In genomic region chr2:174575124-174575776, GRCh38 we compare ENCODE assay signal across 20 cellular contexts. TPM values are rescaled to one million over a fixed set of nuclear protein-coding genes. Genes with fewer than 3 reads are reported as not detected.
DNase-seq lines count a peak whose midpoint lies in the region; ATAC-seq and TF ChIP-seq lines count a peak whose summit lies in the region.
"Had no signal": no experiment of that assay in that cellular context is flagged by ENCODE, and none has a peak within 500 bp of the region (broad histone marks: within the 10 kb centered on the region; RNA-seq: fewer than 3 reads in every experiment).

No MANE protein-coding gene starts in this region.

- peak overlapping the region; percentile 65 for H3K27ac Mint-ChIP-seq in activated CD4-positive, alpha-beta memory T cell treated with anti-CD3 and anti-CD28 coated beads for 36 hours
- H3K27ac Mint-ChIP-seq in endothelial cell (ENCODE audit: unreplicated experiment): peak overlapping the region; percentile 57
- H3K27ac Mint-ChIP-seq: brain had no signal

- no peaks in the 10 kb centered on the region for H3K9me3 Mint-ChIP-seq in activated CD4-positive, alpha-beta memory T cell treated with anti-CD3 and anti-CD28 coated beads for 36 hours
- no peaks in the 10 kb centered on the region for H3K9me3 Mint-ChIP-seq in endothelial cell (ENCODE audit: unreplicated experiment)
- H3K9me3 Mint-ChIP-seq: brain had no signal

- peaks cover 80% of the 10 kb centered on the region for H3K4me1 Mint-ChIP-seq in activated CD4-positive, alpha-beta memory T cell treated with anti-CD3 and anti-CD28 coated beads for 36 hours (ENCODE audit: low read depth)
- peaks cover 21% of the 10 kb centered on the region for H3K4me1 Mint-ChIP-seq in endothelial cell (ENCODE audit: unreplicated experiment)
- H3K4me1 Mint-ChIP-seq: brain had no signal

- POLR2A ChIA-PET in activated CD4-positive, alpha-beta memory T cell treated with anti-CD3 and anti-CD28 coated beads for 36 hours (lab: Charles Lee): no interaction called here

- peaks cover 62% of the 10 kb centered on the region for H3K36me3 Mint-ChIP-seq in activated CD4-positive, alpha-beta memory T cell treated with anti-CD3 and anti-CD28 coated beads for 36 hours
- peaks cover 33% of the 10 kb centered on the region for H3K36me3 Mint-ChIP-seq in endothelial cell (ENCODE audit: low read depth, unreplicated experiment)

- H3K4me3 Mint-ChIP-seq in activated CD4-positive, alpha-beta memory T cell treated with anti-CD3 and anti-CD28 coated beads for 36 hours: no peak overlapping the region
- peak overlapping the region; percentile 37 for H3K4me3 Mint-ChIP-seq in endothelial cell (ENCODE audit: unreplicated experiment)
- H3K4me3 Mint-ChIP-seq: brain had no signal

- DNase-seq in DMS53 (lab: John Stamatoyannopoulos, UW) (peak; percentile 37), DMS53 treated with DMSO at 0.1 percent for 48 hours (lab: John Stamatoyannopoulos, UW; ENCODE audit: unreplicated experiment) (no peak), endothelial cell (ENCODE audit: low spot score) (no peak), pons (ENCODE audit: low spot score) (peak; percentile 86), ureter (ENCODE audit: low spot score) (no peak)
- no peak for DNase-seq in activated CD4-positive, alpha-beta memory T cell treated with anti-CD3 and anti-CD28 coated beads for 36 hours
- DNase-seq: activated CD4-positive, alpha-beta T cell treated with anti-CD3 and anti-CD28 coated beads, Interleukin-2, amount 50 U/mL, for 1 hour; BE2C; heart right ventricle; MG63; NCI-H187; SHP77 treated with DMSO at 0.1 percent for 48 hours; stimulated activated CD4-positive, alpha-beta T cell treated with anti-CD3 and anti-CD28 coated beads, Interleukin-2, amount 100 ng/mL, for 48 hours; stimulated activated CD8-positive, alpha-beta memory T cell treated with anti-CD3 and anti-CD28 coated beads, Interleukin-4, amount 100 ng/mL, for 48 hours; T1000; tibial artery had no signal

- TF ChIP-seq CTCF in endothelial cell (IDR thresholded peaks at IDR 0.05; ENCODE audit: unreplicated experiment): no peak

- no peaks in the 10 kb centered on the region for H3K27me3 Mint-ChIP-seq in activated CD4-positive, alpha-beta memory T cell treated with anti-CD3 and anti-CD28 coated beads for 36 hours
- H3K27me3 Mint-ChIP-seq in endothelial cell (ENCODE audit: unreplicated experiment): peaks cover 3% of the 10 kb centered on the region

- CTCF ChIA-PET in activated CD4-positive, alpha-beta memory T cell treated with anti-CD3 and anti-CD28 coated beads for 36 hours (lab: Charles Lee): interaction anchor here (0.6 to 2.9 kb wide), 11 partner anchors 15 to 174 kb away, joined by 3 to 26 read pairs (median 4); partner anchors contain the start of gene WIPF1

- intact Hi-C loops in activated CD4-positive, alpha-beta memory T cell treated with anti-CD3 and anti-CD28 coated beads for 36 hours (cut with micrococcal nuclease): no loop called here

- ATAC-seq in HG03439 (IDR thresholded peaks at IDR 0.05; ENCODE audit: unreplicated experiment) (no peak), HG03175 (IDR thresholded peaks at IDR 0.05; ENCODE audit: unreplicated experiment) (no peak)
- ATAC-seq: HepG2 had no signal

RNA-seq across cellular contexts. Expression of gene WIPF1, which starts 22.4 kb away (rescaled TPM):
- 100 to 1,000 TPM; 170 to 183 TPM for total RNA-seq in activated CD4-positive, alpha-beta memory T cell treated with anti-CD3 and anti-CD28 coated beads for 36 hours
- total RNA-seq in endothelial cell (ENCODE audit: unreplicated experiment) (62.8 TPM), ureter (35.7 TPM)
- total RNA-seq: HepG2 had no signal

Comparison
In these comparisons a context has a peak if more than half of its experiments do, and no peak if none do; other contexts are left out.
1. DNase-seq: peak in DMS53 (single experiment) and pons (single experiment); none in DMS53 treated with DMSO at 0.1 percent for 48 hours (single experiment), activated CD4-positive, alpha-beta memory T cell treated with anti-CD3 and anti-CD28 coated beads for 36 hours (single experiment), endothelial cell (single experiment) and ureter (single experiment).